In genomic region chr7:35828817-35829216, GRCh38 we compare ENCODE assay signal across 21 cellular contexts. TPM values are rescaled to one million over a fixed set of nuclear protein-coding genes. Genes with fewer than 3 reads are reported as not detected.
DNase-seq lines count a peak whose midpoint lies in the region; ATAC-seq, FAIRE-seq and TF ChIP-seq lines count a peak whose summit lies in the region.
"Had no signal": no experiment of that assay in that cellular context is flagged by ENCODE, and none has a peak within 500 bp of the region (broad histone marks: within the 10 kb centered on the region; RNA-seq: fewer than 3 reads in every experiment).

No MANE protein-coding gene starts in this region.

- intact Hi-C loops in CD8-positive, alpha-beta T cell (cut with DNase I, micrococcal nuclease): no loop called here
- intact Hi-C loops in right lobe of liver (cut with DNase I) (no loop called here), transverse colon (cut with DNase I; ENCODE audit: low total_unique reads) (no loop called here)

- no peak for FAIRE-seq in D721Med (lab: Jason Lieb, UNC)
- FAIRE-seq: GM19239 had no signal

- H3K27me3 ChIP-seq in CD8-positive, alpha-beta T cell (ENCODE audit: insufficient read depth, low read length): no peaks in the 10 kb centered on the region
- H3K27me3 ChIP-seq in right lobe of liver (no peaks in the 10 kb centered on the region), transverse colon (no peaks in the 10 kb centered on the region)
- H3K27me3 ChIP-seq: gastroesophageal sphincter, testis had no signal

- no peaks in the 10 kb centered on the region for H3K27me3 Mint-ChIP-seq in CD8-positive, alpha-beta T cell (ENCODE audit: low read depth)
- H3K27me3 Mint-ChIP-seq: activated CD8-positive, alpha-beta T cell treated with anti-CD3 and anti-CD28 coated beads for 36 hours had no signal

- WGBS in right lobe of liver (ENCODE audit: insufficient coverage, low coverage, low lambda C conversion rate, missing lambda C conversion rate): 70% methylated on average over 6 of the region's 6 CpGs
- 93 to 100% methylated on average over 4 to 6 of the region's 6 CpGs for WGBS in transverse colon (ENCODE audit: low coverage in 1 of 2), 2 donors

- DNase-seq in CD8-positive, alpha-beta T cell: no peak
- DNase-seq in HPDE6-E6E7 (ENCODE audit: extremely low spot score) (peak; percentile 39), dermis microvascular lymphatic vessel endothelial cell (ENCODE audit: low read depth in 2 of 2) (peak; percentile 0 to 57), right lobe of liver (no peak), transverse colon (no peak), D721Med (ENCODE audit: insufficient read length, low spot score) (no peak)
- DNase-seq in activated CD4-positive, CD25-positive, alpha-beta regulatory T cell treated with anti-CD3 and anti-CD28 coated beads, Interleukin-2, amount 50 U/mL, for 72 hours: no peak
- DNase-seq: activated CD8-positive, alpha-beta T cell treated with anti-CD3 and anti-CD28 coated beads for 36 hours; DMS153; mesendoderm; NCI-H1048; NCI-H2107; NCI-H82; PC-9; stimulated activated CD4-positive, alpha-beta T cell treated with anti-CD3 and anti-CD28 coated beads, Interleukin-2, amount 100 ng/mL, for 24 hours; testis had no signal

- no peak for TF ChIP-seq CTCF in CD8-positive, alpha-beta T cell (IDR thresholded peaks at IDR 0.05)
- no peak for TF ChIP-seq CTCF in right lobe of liver (IDR thresholded peaks at IDR 0.05)
- no peak for TF ChIP-seq CTCF in transverse colon (IDR thresholded peaks at IDR 0.05)
- TF ChIP-seq CTCF in D721Med (IDR thresholded peaks at IDR 0.05; ENCODE audit: insufficient read depth, missing control alignments): no peak

- peaks cover 43% of the 10 kb centered on the region for H3K4me1 ChIP-seq in CD8-positive, alpha-beta T cell (ENCODE audit: insufficient read depth, low read length)
- H3K4me1 ChIP-seq in right lobe of liver (peaks cover 0 to 10% (median 5%) of the 10 kb centered on the region in 4 donors), transverse colon (peaks cover 3 to 44% (median 19%) of the 10 kb centered on the region in 4 donors)

- in situ Hi-C loops in transverse colon (cut with MboI; ENCODE audit: low pct_ligation_motif_present in 1 of 4, low pct_unique_long_range_greater_than_20kb in 1 of 4, low sequenced_read_pairs in 3 of 4): no loop called here

- no peak for TF ChIP-seq EP300 in transverse colon (IDR thresholded peaks at IDR 0.05; ENCODE audit: low read depth)

- CTCF ChIA-PET in CD8-positive, alpha-beta T cell (lab: Charles Lee): no interaction called here

- H3K9me3 Mint-ChIP-seq in CD8-positive, alpha-beta T cell: no peaks in the 10 kb centered on the region
- H3K9me3 Mint-ChIP-seq: activated CD8-positive, alpha-beta T cell treated with anti-CD3 and anti-CD28 coated beads for 36 hours; activated T-helper 1 cell treated with anti-CD3 and anti-CD28 coated beads, Interleukin-12 subunit alpha, Interleukin-12 subunit beta, Interleukin-2, Interleukin-4 antibody, amounts not matched to agents 30 ng/mL and 10 ng/mL and 1 ng/mL, durations not matched to agents 14 hours and 24 hours and 36 hours had no signal

- peaks cover 12% of the 10 kb centered on the region for H3K36me3 ChIP-seq in CD8-positive, alpha-beta T cell (ENCODE audit: insufficient read depth, low read length)
- H3K36me3 ChIP-seq in right lobe of liver: peaks cover 0 to 2% (median 0%) of the 10 kb centered on the region in 4 donors
- peaks cover 0 to 3% (median 0%) of the 10 kb centered on the region in 4 donors for H3K36me3 ChIP-seq in transverse colon

- H3K4me3 Mint-ChIP-seq in CD8-positive, alpha-beta T cell: no peak overlapping the region
- H3K4me3 Mint-ChIP-seq: activated CD8-positive, alpha-beta T cell treated with anti-CD3 and anti-CD28 coated beads for 36 hours; activated T-helper 1 cell treated with anti-CD3 and anti-CD28 coated beads, Interleukin-12 subunit alpha, Interleukin-12 subunit beta, Interleukin-2, Interleukin-4 antibody, amounts not matched to agents 30 ng/mL and 10 ng/mL and 1 ng/mL, durations not matched to agents 14 hours and 24 hours and 36 hours had no signal

- no peak for TF ChIP-seq POLR2A in right lobe of liver (IDR thresholded peaks at IDR 0.05)
- no peak for TF ChIP-seq POLR2A in GM18505 (IDR thresholded peaks at IDR 0.05; ENCODE audit: borderline replicate concordance, extremely low read depth, insufficient read depth, insufficient read length)
- no peak for TF ChIP-seq POLR2A in transverse colon (IDR thresholded peaks at IDR 0.05)

- POLR2A ChIA-PET in CD8-positive, alpha-beta T cell (lab: Charles Lee): no interaction called here

- H3K4me1 Mint-ChIP-seq in CD8-positive, alpha-beta T cell (ENCODE audit: low read depth): peaks cover 63% of the 10 kb centered on the region

- peak overlapping the region; percentile 64 for H3K27ac Mint-ChIP-seq in CD8-positive, alpha-beta T cell
- H3K27ac Mint-ChIP-seq: activated T-helper 1 cell treated with anti-CD3 and anti-CD28 coated beads, Interleukin-12 subunit alpha, Interleukin-12 subunit beta, Interleukin-2, Interleukin-4 antibody, amounts not matched to agents 30 ng/mL and 10 ng/mL and 1 ng/mL, durations not matched to agents 14 hours and 24 hours and 36 hours had no signal

- peaks cover 34% of the 10 kb centered on the region for H3K36me3 Mint-ChIP-seq in CD8-positive, alpha-beta T cell

- H3K4me3 ChIP-seq in CD8-positive, alpha-beta T cell (ENCODE audit: low read depth, low read length): no peak overlapping the region
- H3K4me3 ChIP-seq in right lobe of liver (no peak overlapping the region), transverse colon (no peak overlapping the region)
- H3K4me3 ChIP-seq: gastroesophageal sphincter, PC-9, testis had no signal

- no peaks in the 10 kb centered on the region for H3K9me3 ChIP-seq in CD8-positive, alpha-beta T cell (ENCODE audit: low read length)
- H3K9me3 ChIP-seq in right lobe of liver: no peaks in the 10 kb centered on the region
- H3K9me3 ChIP-seq in transverse colon: no peaks in the 10 kb centered on the region
- H3K9me3 ChIP-seq: gastroesophageal sphincter, testis had no signal

- H3K27ac ChIP-seq in CD8-positive, alpha-beta T cell (ENCODE audit: low read depth, low read length): no peak overlapping the region
- H3K27ac ChIP-seq in right lobe of liver: no peak overlapping the region
- no peak overlapping the region for H3K27ac ChIP-seq in transverse colon
- H3K27ac ChIP-seq: gastroesophageal sphincter, PC-9, testis had no signal

- ATAC-seq in CD8-positive, alpha-beta T cell: no peak
- ATAC-seq in right lobe of liver (peak; percentile 31 to 52 (median 41)), GM18505 (IDR thresholded peaks at IDR 0.05; ENCODE audit: unreplicated experiment) (no peak)
- ATAC-seq: activated CD8-positive, alpha-beta T cell treated with anti-CD3 and anti-CD28 coated beads for 36 hours; gastroesophageal sphincter; sciatic nerve had no signal

RNA-seq across cellular contexts. Expression of gene SEPTIN7, which starts 28.0 kb away (rescaled TPM):
- 100 to 1,000 TPM; 185 to 190 TPM for total RNA-seq in CD8-positive, alpha-beta T cell
- total RNA-seq in dermis microvascular lymphatic vessel endothelial cell (75.9 and 96.0 TPM in 2 replicates), right lobe of liver (10 to 100 TPM; 35.2 to 67.7 (median 56.5) TPM), transverse colon (100 to 1,000 TPM in 2 of 4 donors, 10 to 100 TPM in 2; 73.2 to 131 (median 101) TPM)

Comparison
In these comparisons a context has a peak if more than half of its experiments do, and no peak if none do; other contexts are left out.
1. ATAC-seq: peak in right lobe of liver (4 of 4); none in CD8-positive, alpha-beta T cell (single experiment) and GM18505 (single experiment).
2. DNase-seq: peak in HPDE6-E6E7 (single experiment) and dermis microvascular lymphatic vessel endothelial cell (2 of 2); none in CD8-positive, alpha-beta T cell (0 of 7), right lobe of liver (0 of 3), activated CD4-positive, CD25-positive, alpha-beta regulatory T cell treated with anti-CD3 and anti-CD28 coated beads, Interleukin-2, amount 50 U/mL, for 72 hours (single experiment), transverse colon (single experiment) and D721Med (single experiment).